In the genomic region with DNA sequence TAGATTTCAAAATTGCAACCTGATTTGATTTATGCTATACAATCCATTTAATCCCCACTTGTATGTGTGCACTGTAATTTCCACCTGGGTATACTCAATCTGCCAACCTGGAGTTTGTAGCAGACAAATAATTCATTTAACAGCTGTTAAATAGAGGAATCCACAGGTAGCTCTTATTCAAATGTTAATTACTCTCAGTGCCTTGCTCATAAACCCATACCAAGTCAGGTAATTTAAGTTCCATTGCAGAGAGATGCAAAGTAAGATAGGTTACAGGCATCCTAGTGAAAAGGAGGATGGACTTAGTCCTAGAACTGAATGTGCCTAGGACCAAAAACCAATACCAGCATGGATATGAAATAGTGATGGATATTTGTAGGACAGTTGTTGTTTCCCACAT, we compare ENCODE assay signal across 24 cellular contexts.
"Had no signal": no experiment of that assay in that cellular context is flagged by ENCODE, and none has a peak within 500 bp of the region (broad histone marks: within the 10 kb centered on the region; RNA-seq: fewer than 3 reads in every experiment).

No MANE protein-coding gene starts in this region.

- H3K9me3 Mint-ChIP-seq: activated CD4-positive, alpha-beta memory T cell treated with anti-CD3 and anti-CD28 coated beads for 36 hours; activated CD4-positive, alpha-beta T cell treated with anti-CD3 and anti-CD28 coated beads, Interleukin-2, amount 10 ng/mL, durations not matched to agents 7 days and 5 days had no signal

- H3K36me3 Mint-ChIP-seq: activated CD4-positive, alpha-beta memory T cell treated with anti-CD3 and anti-CD28 coated beads for 36 hours; activated naive CD4-positive, alpha-beta T cell treated with anti-CD3 and anti-CD28 coated beads, Interleukin-2, amount 10 ng/mL, durations not matched to agents 7 days and 5 days; activated naive CD8-positive, alpha-beta T cell treated with anti-CD3 and anti-CD28 coated beads for 36 hours; T-cell had no signal

- H3K27me3 Mint-ChIP-seq: activated CD4-positive, alpha-beta T cell treated with anti-CD3 and anti-CD28 coated beads, Interleukin-2, amount 10 ng/mL, durations not matched to agents 7 days and 5 days; activated naive CD4-positive, alpha-beta T cell treated with anti-CD3 and anti-CD28 coated beads, Interleukin-2, amount 10 ng/mL, durations not matched to agents 7 days and 5 days; activated naive CD8-positive, alpha-beta T cell treated with anti-CD3 and anti-CD28 coated beads for 36 hours; T-cell had no signal

- H3K4me1 Mint-ChIP-seq: activated CD4-positive, alpha-beta T cell treated with anti-CD3 and anti-CD28 coated beads, Interleukin-2, amount 10 ng/mL, durations not matched to agents 7 days and 5 days; activated naive CD4-positive, alpha-beta T cell treated with anti-CD3 and anti-CD28 coated beads, Interleukin-2, amount 10 ng/mL, durations not matched to agents 7 days and 5 days; activated naive CD8-positive, alpha-beta T cell treated with anti-CD3 and anti-CD28 coated beads for 36 hours; T-cell had no signal

- ATAC-seq: Panc1, Right ventricle myocardium inferior, T-cell had no signal

- H3K4me3 ChIP-seq: cardiac muscle cell, MG63, SK-N-MC had no signal

- H3K9me3 ChIP-seq: MG63 had no signal

- H3K27me3 ChIP-seq: brain microvascular endothelial cell, cardiac muscle cell, MG63 had no signal

- DNase-seq: activated CD4-positive, alpha-beta memory T cell treated with anti-CD3 and anti-CD28 coated beads for 36 hours; activated CD4-positive, alpha-beta T cell treated with anti-CD3 and anti-CD28 coated beads, Interleukin-2, amount 10 ng/mL, durations not matched to agents 7 days and 5 days; activated CD4-positive, CD25-positive, alpha-beta regulatory T cell; activated CD8-positive, alpha-beta memory T cell treated with anti-CD3 and anti-CD28 coated beads, Interleukin-2, amount 50 U/mL, for 4 hours; activated gamma-delta T cell treated with Interleukin-2 at 50 U/mL for 16 hours; activated naive CD4-positive, alpha-beta T cell treated with anti-CD3 and anti-CD28 coated beads, Interleukin-2, amount 10 ng/mL, durations not matched to agents 7 days and 5 days; activated naive CD8-positive, alpha-beta T cell treated with anti-CD3 and anti-CD28 coated beads for 36 hours; activated T-cell treated with anti-CD3 and anti-CD28 coated beads, Interleukin-2, amount 50 U/mL, for 72 hours; brain microvascular endothelial cell; MG63; MV-4-11; NCI-H1092 treated with DMSO at 0.1 percent for 48 hours; NCI-H1417 treated with DMSO at 0.1 percent for 48 hours; NCI-H187; NCI-H526; NCI-H82; RPMI8226; T-cell; T1000 had no signal

- H3K36me3 ChIP-seq: brain microvascular endothelial cell, cardiac muscle cell, MG63 had no signal

- H3K27ac Mint-ChIP-seq: activated CD4-positive, alpha-beta memory T cell treated with anti-CD3 and anti-CD28 coated beads for 36 hours; activated CD4-positive, alpha-beta T cell treated with anti-CD3 and anti-CD28 coated beads, Interleukin-2, amount 10 ng/mL, durations not matched to agents 7 days and 5 days; activated naive CD4-positive, alpha-beta T cell treated with anti-CD3 and anti-CD28 coated beads, Interleukin-2, amount 10 ng/mL, durations not matched to agents 7 days and 5 days; activated naive CD8-positive, alpha-beta T cell treated with anti-CD3 and anti-CD28 coated beads for 36 hours; activated T-cell treated with anti-CD3 and anti-CD28 coated beads, Interleukin-2, amount 50 U/mL, for 72 hours; activated T-helper 2 cell treated with anti-CD3 and anti-CD28 coated beads, Interferon-gamma antibody, Interleukin-2, Interleukin-4, amounts not matched to agents 10 μg/mL and 5 μg/mL and 100 μg/mL, durations not matched to agents 14 hours and 24 hours and 36 hours; T-cell had no signal

- H3K4me3 Mint-ChIP-seq: activated CD4-positive, alpha-beta memory T cell treated with anti-CD3 and anti-CD28 coated beads for 36 hours; activated CD4-positive, alpha-beta T cell treated with anti-CD3 and anti-CD28 coated beads, Interleukin-2, amount 10 ng/mL, durations not matched to agents 7 days and 5 days; activated naive CD4-positive, alpha-beta T cell treated with anti-CD3 and anti-CD28 coated beads, Interleukin-2, amount 10 ng/mL, durations not matched to agents 7 days and 5 days; activated naive CD8-positive, alpha-beta T cell treated with anti-CD3 and anti-CD28 coated beads for 36 hours; activated T-cell treated with anti-CD3 and anti-CD28 coated beads, Interleukin-2, amount 50 U/mL, for 72 hours; T-cell had no signal

- H3K27ac ChIP-seq: brain microvascular endothelial cell, cardiac muscle cell, SK-N-MC had no signal
